10 cellular contexts compared by ENCODE assay signal in genomic region chr11:43021466-43021865, GRCh38.
DNase-seq lines count a peak whose midpoint lies in the region; ATAC-seq and TF ChIP-seq lines count a peak whose summit lies in the region.
"Had no signal": no experiment of that assay in that cellular context is flagged by ENCODE, and none has a peak within 500 bp of the region (broad histone marks: within the 10 kb centered on the region; RNA-seq: fewer than 3 reads in every experiment).

No MANE protein-coding gene starts in this region.

- H3K79me1 ChIP-seq in neuronal stem cell (ENCODE audit: low read depth, low read length), result no peaks in the 10 kb centered on the region

- H3K4ac ChIP-seq in neuronal stem cell (ENCODE audit: low read length), result no peak overlapping the region

- no peak overlapping the region for H2BK5ac ChIP-seq in neuronal stem cell (ENCODE audit: low read length)

- intact Hi-C loops in dorsolateral prefrontal cortex (cut with DNase I), result no loop called here
- intact Hi-C loops in mammary epithelial cell (cut with micrococcal nuclease), result no loop called here
- intact Hi-C loops in esophagus squamous epithelium (cut with DNase I), result no loop called here

- no peak overlapping the region for H4K91ac ChIP-seq in neuronal stem cell (ENCODE audit: low read depth, low read length, poor library complexity)

- H3K4me2 ChIP-seq in Loucy (ENCODE audit: low read depth, low read length, poor library complexity, severe bottlenecking), result no peak overlapping the region
- H3K4me2 ChIP-seq in neuronal stem cell (ENCODE audit: insufficient read depth, low read length, poor library complexity, severe bottlenecking), result no peak overlapping the region
- no peak overlapping the region for H3K4me2 ChIP-seq in mammary epithelial cell (ENCODE audit: insufficient read depth, low read depth, low read length)

- no peak overlapping the region for H4K8ac ChIP-seq in neuronal stem cell (ENCODE audit: low read depth, low read length)

- no peak overlapping the region for H2BK120ac ChIP-seq in neuronal stem cell (ENCODE audit: low read depth, low read length)

- H3K27ac ChIP-seq in dorsolateral prefrontal cortex (no peak overlapping the region), neuronal stem cell (replicated peaks; ENCODE audit: low read length) (no peak overlapping the region), mammary epithelial cell (ENCODE audit: insufficient read depth, low read depth, low read length) (no peak overlapping the region), esophagus squamous epithelium (no peak overlapping the region)
- H3K27ac ChIP-seq: brain microvascular endothelial cell, vagina had no signal

- H3K4me3 ChIP-seq in Loucy (ENCODE audit: low read length, poor library complexity, severe bottlenecking) (no peak overlapping the region), dorsolateral prefrontal cortex (no peak overlapping the region), neuronal stem cell (ENCODE audit: low read length in 2 of 2) (no peak overlapping the region), mammary epithelial cell (replicated peaks in 1 of 3; ENCODE audit: insufficient read depth in 1 of 3, low read depth in 2 of 3, low read length in 3 of 3) (no peak overlapping the region), esophagus squamous epithelium (no peak overlapping the region)
- H3K4me3 ChIP-seq: vagina had no signal

- H3K79me2 ChIP-seq in Loucy (ENCODE audit: insufficient read depth, low read length) (no peaks in the 10 kb centered on the region), mammary epithelial cell (ENCODE audit: insufficient read depth, low read length) (no peaks in the 10 kb centered on the region)

- no peaks in the 10 kb centered on the region for H3K36me3 ChIP-seq in Loucy (ENCODE audit: insufficient read depth, low read length)
- no peaks in the 10 kb centered on the region for H3K36me3 ChIP-seq in neuronal stem cell (replicated peaks in 1 of 2; ENCODE audit: control insufficient read depth in 2 of 2, insufficient read depth in 2 of 2, low read length in 2 of 2)
- H3K36me3 ChIP-seq in mammary epithelial cell (ENCODE audit: insufficient read depth, low read length), result no peaks in the 10 kb centered on the region
- no peaks in the 10 kb centered on the region for H3K36me3 ChIP-seq in esophagus squamous epithelium
- H3K36me3 ChIP-seq: brain microvascular endothelial cell, vagina had no signal

- no peak overlapping the region for H2AK5ac ChIP-seq in neuronal stem cell (ENCODE audit: low read depth, low read length)

- H3K18ac ChIP-seq in neuronal stem cell (ENCODE audit: low read length), result no peak overlapping the region

- peak; percentile 58 for TF ChIP-seq CTCF in Loucy (conservative IDR thresholded peaks at IDR 0.05; ENCODE audit: low read length)
- TF ChIP-seq CTCF in dorsolateral prefrontal cortex (IDR thresholded peaks at IDR 0.05 in 54 of 56, conservative IDR thresholded peaks at IDR 0.05 in 2 of 56; ENCODE audit: low read depth in 1 of 56, partially characterized antibody in 56 of 56), result peak in 50 of 56 donors; percentile 11 to 59 (median 40)
- TF ChIP-seq CTCF in mammary epithelial cell (conservative IDR thresholded peaks at IDR 0.05 in 1 of 2, IDR thresholded peaks at IDR 0.05 in 1 of 2; ENCODE audit: extremely low read depth in 1 of 2, insufficient read depth in 1 of 2, low read depth in 1 of 2, low read length in 2 of 2), result no peak
- TF ChIP-seq CTCF in esophagus squamous epithelium (IDR thresholded peaks at IDR 0.05), result no peak

- in situ Hi-C loops in mammary epithelial cell (cut with MboI; ENCODE audit: low sequenced_read_pairs in 2 of 2), result no loop called here

- no peaks in the 10 kb centered on the region for H3K4me1 ChIP-seq in Loucy (ENCODE audit: insufficient read depth, low read length, poor library complexity, severe bottlenecking)
- H3K4me1 ChIP-seq in neuronal stem cell (ENCODE audit: control insufficient read depth in 2 of 2, insufficient read depth in 1 of 2, low read depth in 1 of 2, low read length in 2 of 2), result no peaks in the 10 kb centered on the region
- H3K4me1 ChIP-seq in mammary epithelial cell (ENCODE audit: insufficient read depth, low read length), result no peaks in the 10 kb centered on the region
- no peaks in the 10 kb centered on the region for H3K4me1 ChIP-seq in esophagus squamous epithelium
- H3K4me1 ChIP-seq: vagina had no signal

- peak; percentile 67 for ATAC-seq in GM18907 (IDR thresholded peaks at IDR 0.05; ENCODE audit: unreplicated experiment)

- H3K14ac ChIP-seq in neuronal stem cell (ENCODE audit: low read length), result no peak overlapping the region

- H2BK12ac ChIP-seq in neuronal stem cell (ENCODE audit: low read length), result no peak overlapping the region

- no peaks in the 10 kb centered on the region for H3F3A ChIP-seq in Loucy (ENCODE audit: low read depth)

- no peaks in the 10 kb centered on the region for H3K27me3 ChIP-seq in Loucy (ENCODE audit: insufficient read depth, low read length, poor library complexity, severe bottlenecking)
- H3K27me3 ChIP-seq in dorsolateral prefrontal cortex, result no peaks in the 10 kb centered on the region
- H3K27me3 ChIP-seq in neuronal stem cell (ENCODE audit: control insufficient read depth in 3 of 3, insufficient read depth in 3 of 3, low read depth in 1 of 3, low read length in 3 of 3), result no peaks in the 10 kb centered on the region
- no peaks in the 10 kb centered on the region for H3K27me3 ChIP-seq in mammary epithelial cell (ENCODE audit: insufficient read depth, low read length)
- no peaks in the 10 kb centered on the region for H3K27me3 ChIP-seq in esophagus squamous epithelium
- H3K27me3 ChIP-seq: brain microvascular endothelial cell, vagina had no signal

- H3K9me3 ChIP-seq in Loucy (ENCODE audit: insufficient read depth, low read depth, low read length) (no peaks in the 10 kb centered on the region), neuronal stem cell (replicated peaks in 1 of 2; ENCODE audit: control insufficient read depth in 2 of 2, insufficient read depth in 1 of 2, low read depth in 1 of 2, low read length in 2 of 2) (no peaks in the 10 kb centered on the region), mammary epithelial cell (replicated peaks; ENCODE audit: insufficient read depth, low read length) (peaks cover 2% of the 10 kb centered on the region), esophagus squamous epithelium (no peaks in the 10 kb centered on the region)
- H3K9me3 ChIP-seq: vagina had no signal

- no peak overlapping the region for H2BK15ac ChIP-seq in neuronal stem cell (ENCODE audit: low read length)

- H3K9me2 ChIP-seq in Loucy (replicated peaks; ENCODE audit: low read depth, low read length), result no peaks in the 10 kb centered on the region

- H4K20me1 ChIP-seq in Loucy (ENCODE audit: insufficient read depth, low read length, poor library complexity, severe bottlenecking) (no peaks in the 10 kb centered on the region), mammary epithelial cell (ENCODE audit: insufficient read depth, low read length) (no peaks in the 10 kb centered on the region)

- no TSS peak for BruUV-seq in mammary epithelial cell (replicated peaks; lab: Mats Ljungman, UMichigan)

- no peak overlapping the region for H3K23ac ChIP-seq in neuronal stem cell (ENCODE audit: low read depth, low read length, poor library complexity)

- CTCF ChIA-PET in mammary epithelial cell (lab: Charles Lee; ENCODE audit: low non-redundant PET), result no interaction called here

- DNase-seq in COLO668 (lab: John Stamatoyannopoulos, UW; ENCODE audit: unreplicated experiment) (peak; percentile 51), dorsolateral prefrontal cortex (no peak), neuronal stem cell (ENCODE audit: low spot score) (no peak), mammary epithelial cell (no peak), esophagus squamous epithelium (lab: John Stamatoyannopoulos, UW) (no peak)
- DNase-seq in stimulated activated CD4-positive, alpha-beta T cell treated with anti-CD3 and anti-CD28 coated beads, Interleukin-4, amount 100 ng/mL, for 4 hours, result no peak
- DNase-seq: brain microvascular endothelial cell had no signal

- H3K9ac ChIP-seq in Loucy (ENCODE audit: low read depth, low read length, poor library complexity, severe bottlenecking) (no peak overlapping the region), neuronal stem cell (ENCODE audit: low read depth, low read length, poor library complexity) (no peak overlapping the region), mammary epithelial cell (ENCODE audit: insufficient read depth, low read length) (no peak overlapping the region)

- TF ChIP-seq POLR2A in esophagus squamous epithelium (IDR thresholded peaks at IDR 0.05), result no peak

- dilution Hi-C loops in mammary epithelial cell (cut with HindIII; ENCODE audit: low sequenced_read_pairs), result no loop called here

- H2AFZ ChIP-seq in Loucy (ENCODE audit: low read length), result no peak overlapping the region
- no peak overlapping the region for H2AFZ ChIP-seq in neuronal stem cell (ENCODE audit: low read length)
- no peak overlapping the region for H2AFZ ChIP-seq in mammary epithelial cell (ENCODE audit: low read depth, low read length)

Comparison
In these comparisons a context has a peak if more than half of its experiments do, and no peak if none do; other contexts are left out.
1. CTCF ChIP-seq: peak in Loucy (single experiment) and dorsolateral prefrontal cortex (50 of 56); none in mammary epithelial cell (0 of 2) and esophagus squamous epithelium (0 of 6).